In genomic region chr11:94077568-94078293, GRCh38 we compare ENCODE assay signal across 1 cellular context.
TF ChIP-seq lines count a peak whose summit lies in the region.

No MANE protein-coding gene starts in this region.

TF ChIP-seq in K562, 482 proteins besides CTCF, POLR2A, EP300 and RAD21 (continued from another document and continues in another):
- no peak for TF ChIP-seq ZBTB2 (IDR thresholded peaks at IDR 0.05)
- no peak for TF ChIP-seq CREB5 (CRISPR knock-in tag; IDR thresholded peaks at IDR 0.05)
- TF ChIP-seq GMEB1 (CRISPR knock-in tag; IDR thresholded peaks at IDR 0.05), result no peak
- 0 out of 2 replicates have a peak, but pooled peaks have one; percentile 22 for TF ChIP-seq ZNF324 (CRISPR knock-in tag; IDR thresholded peaks at IDR 0.05)
- TF ChIP-seq, protein P1, sequence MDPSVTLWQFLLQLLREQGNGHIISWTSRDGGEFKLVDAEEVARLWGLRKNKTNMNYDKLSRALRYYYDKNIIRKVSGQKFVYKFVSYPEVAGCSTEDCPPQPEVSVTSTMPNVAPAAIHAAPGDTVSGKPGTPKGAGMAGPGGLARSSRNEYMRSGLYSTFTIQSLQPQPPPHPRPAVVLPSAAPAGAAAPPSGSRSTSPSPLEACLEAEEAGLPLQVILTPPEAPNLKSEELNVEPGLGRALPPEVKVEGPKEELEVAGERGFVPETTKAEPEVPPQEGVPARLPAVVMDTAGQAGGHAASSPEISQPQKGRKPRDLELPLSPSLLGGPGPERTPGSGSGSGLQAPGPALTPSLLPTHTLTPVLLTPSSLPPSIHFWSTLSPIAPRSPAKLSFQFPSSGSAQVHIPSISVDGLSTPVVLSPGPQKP (CRISPR knock-in tag; IDR thresholded peaks at IDR 0.05), result no peak
- TF ChIP-seq, protein P2, sequence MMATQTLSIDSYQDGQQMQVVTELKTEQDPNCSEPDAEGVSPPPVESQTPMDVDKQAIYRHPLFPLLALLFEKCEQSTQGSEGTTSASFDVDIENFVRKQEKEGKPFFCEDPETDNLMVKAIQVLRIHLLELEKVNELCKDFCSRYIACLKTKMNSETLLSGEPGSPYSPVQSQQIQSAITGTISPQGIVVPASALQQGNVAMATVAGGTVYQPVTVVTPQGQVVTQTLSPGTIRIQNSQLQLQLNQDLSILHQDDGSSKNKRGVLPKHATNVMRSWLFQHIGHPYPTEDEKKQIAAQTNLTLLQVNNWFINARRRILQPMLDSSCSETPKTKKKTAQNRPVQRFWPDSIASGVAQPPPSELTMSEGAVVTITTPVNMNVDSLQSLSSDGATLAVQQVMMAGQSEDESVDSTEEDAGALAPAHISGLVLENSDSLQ (IDR thresholded peaks at IDR 0.05), result no peak
- TF ChIP-seq, protein P3, sequence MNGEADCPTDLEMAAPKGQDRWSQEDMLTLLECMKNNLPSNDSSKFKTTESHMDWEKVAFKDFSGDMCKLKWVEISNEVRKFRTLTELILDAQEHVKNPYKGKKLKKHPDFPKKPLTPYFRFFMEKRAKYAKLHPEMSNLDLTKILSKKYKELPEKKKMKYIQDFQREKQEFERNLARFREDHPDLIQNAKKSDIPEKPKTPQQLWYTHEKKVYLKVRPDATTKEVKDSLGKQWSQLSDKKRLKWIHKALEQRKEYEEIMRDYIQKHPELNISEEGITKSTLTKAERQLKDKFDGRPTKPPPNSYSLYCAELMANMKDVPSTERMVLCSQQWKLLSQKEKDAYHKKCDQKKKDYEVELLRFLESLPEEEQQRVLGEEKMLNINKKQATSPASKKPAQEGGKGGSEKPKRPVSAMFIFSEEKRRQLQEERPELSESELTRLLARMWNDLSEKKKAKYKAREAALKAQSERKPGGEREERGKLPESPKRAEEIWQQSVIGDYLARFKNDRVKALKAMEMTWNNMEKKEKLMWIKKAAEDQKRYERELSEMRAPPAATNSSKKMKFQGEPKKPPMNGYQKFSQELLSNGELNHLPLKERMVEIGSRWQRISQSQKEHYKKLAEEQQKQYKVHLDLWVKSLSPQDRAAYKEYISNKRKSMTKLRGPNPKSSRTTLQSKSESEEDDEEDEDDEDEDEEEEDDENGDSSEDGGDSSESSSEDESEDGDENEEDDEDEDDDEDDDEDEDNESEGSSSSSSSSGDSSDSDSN (IDR thresholded peaks at IDR 0.05; ENCODE audit: borderline replicate concordance in 1 of 2, low read depth in 2 of 2, low read length in 2 of 2), result no peak
- no peak for TF ChIP-seq GTF2F1 (IDR thresholded peaks at IDR 0.05; ENCODE audit: low read depth, low read length)
- TF ChIP-seq ZFPM2 (CRISPR knock-in tag; IDR thresholded peaks at IDR 0.05), result no peak
- TF ChIP-seq, protein P4, sequence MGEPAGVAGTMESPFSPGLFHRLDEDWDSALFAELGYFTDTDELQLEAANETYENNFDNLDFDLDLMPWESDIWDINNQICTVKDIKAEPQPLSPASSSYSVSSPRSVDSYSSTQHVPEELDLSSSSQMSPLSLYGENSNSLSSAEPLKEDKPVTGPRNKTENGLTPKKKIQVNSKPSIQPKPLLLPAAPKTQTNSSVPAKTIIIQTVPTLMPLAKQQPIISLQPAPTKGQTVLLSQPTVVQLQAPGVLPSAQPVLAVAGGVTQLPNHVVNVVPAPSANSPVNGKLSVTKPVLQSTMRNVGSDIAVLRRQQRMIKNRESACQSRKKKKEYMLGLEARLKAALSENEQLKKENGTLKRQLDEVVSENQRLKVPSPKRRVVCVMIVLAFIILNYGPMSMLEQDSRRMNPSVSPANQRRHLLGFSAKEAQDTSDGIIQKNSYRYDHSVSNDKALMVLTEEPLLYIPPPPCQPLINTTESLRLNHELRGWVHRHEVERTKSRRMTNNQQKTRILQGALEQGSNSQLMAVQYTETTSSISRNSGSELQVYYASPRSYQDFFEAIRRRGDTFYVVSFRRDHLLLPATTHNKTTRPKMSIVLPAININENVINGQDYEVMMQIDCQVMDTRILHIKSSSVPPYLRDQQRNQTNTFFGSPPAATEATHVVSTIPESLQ (CRISPR knock-in tag; IDR thresholded peaks at IDR 0.05), result no peak
- peak; percentile 88 for TF ChIP-seq MTA2 (IDR thresholded peaks at IDR 0.05; ENCODE audit: low read depth)
- TF ChIP-seq POLR2AphosphoS2 (IDR thresholded peaks at IDR 0.05; ENCODE audit: low read length), result no peak
- TF ChIP-seq, protein P5, sequence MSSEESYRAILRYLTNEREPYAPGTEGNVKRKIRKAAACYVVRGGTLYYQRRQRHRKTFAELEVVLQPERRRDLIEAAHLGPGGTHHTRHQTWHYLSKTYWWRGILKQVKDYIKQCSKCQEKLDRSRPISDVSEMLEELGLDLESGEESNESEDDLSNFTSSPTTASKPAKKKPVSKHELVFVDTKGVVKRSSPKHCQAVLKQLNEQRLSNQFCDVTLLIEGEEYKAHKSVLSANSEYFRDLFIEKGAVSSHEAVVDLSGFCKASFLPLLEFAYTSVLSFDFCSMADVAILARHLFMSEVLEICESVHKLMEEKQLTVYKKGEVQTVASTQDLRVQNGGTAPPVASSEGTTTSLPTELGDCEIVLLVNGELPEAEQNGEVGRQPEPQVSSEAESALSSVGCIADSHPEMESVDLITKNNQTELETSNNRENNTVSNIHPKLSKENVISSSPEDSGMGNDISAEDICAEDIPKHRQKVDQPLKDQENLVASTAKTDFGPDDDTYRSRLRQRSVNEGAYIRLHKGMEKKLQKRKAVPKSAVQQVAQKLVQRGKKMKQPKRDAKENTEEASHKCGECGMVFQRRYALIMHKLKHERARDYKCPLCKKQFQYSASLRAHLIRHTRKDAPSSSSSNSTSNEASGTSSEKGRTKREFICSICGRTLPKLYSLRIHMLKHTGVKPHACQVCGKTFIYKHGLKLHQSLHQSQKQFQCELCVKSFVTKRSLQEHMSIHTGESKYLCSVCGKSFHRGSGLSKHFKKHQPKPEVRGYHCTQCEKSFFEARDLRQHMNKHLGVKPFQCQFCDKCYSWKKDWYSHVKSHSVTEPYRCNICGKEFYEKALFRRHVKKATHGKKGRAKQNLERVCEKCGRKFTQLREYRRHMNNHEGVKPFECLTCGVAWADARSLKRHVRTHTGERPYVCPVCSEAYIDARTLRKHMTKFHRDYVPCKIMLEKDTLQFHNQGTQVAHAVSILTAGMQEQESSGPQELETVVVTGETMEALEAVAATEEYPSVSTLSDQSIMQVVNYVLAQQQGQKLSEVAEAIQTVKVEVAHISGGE (CRISPR knock-in tag; IDR thresholded peaks at IDR 0.05), result peak in 1 of 3 experiments; percentile 56; a peak in 2 of 6 replicates
- TF ChIP-seq, protein P6, sequence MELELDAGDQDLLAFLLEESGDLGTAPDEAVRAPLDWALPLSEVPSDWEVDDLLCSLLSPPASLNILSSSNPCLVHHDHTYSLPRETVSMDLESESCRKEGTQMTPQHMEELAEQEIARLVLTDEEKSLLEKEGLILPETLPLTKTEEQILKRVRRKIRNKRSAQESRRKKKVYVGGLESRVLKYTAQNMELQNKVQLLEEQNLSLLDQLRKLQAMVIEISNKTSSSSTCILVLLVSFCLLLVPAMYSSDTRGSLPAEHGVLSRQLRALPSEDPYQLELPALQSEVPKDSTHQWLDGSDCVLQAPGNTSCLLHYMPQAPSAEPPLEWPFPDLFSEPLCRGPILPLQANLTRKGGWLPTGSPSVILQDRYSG (tag; conservative IDR thresholded peaks at IDR 0.05; ENCODE audit: low read depth), result no peak
- no peak for TF ChIP-seq RBFOX2 (IDR thresholded peaks at IDR 0.05; ENCODE audit: low read depth, low read length)
- no peak for TF ChIP-seq EHMT2 (IDR thresholded peaks at IDR 0.05)
- TF ChIP-seq SRF (CRISPR knock-in tag; IDR thresholded peaks at IDR 0.05), result no peak
- TF ChIP-seq SMARCE1 (IDR thresholded peaks at IDR 0.05), result peak; percentile 67; the same call in 1 of the 2 replicates
- no peak for TF ChIP-seq NFE2L1 (tag; IDR thresholded peaks at IDR 0.05; ENCODE audit: borderline replicate concordance, low read depth)
- TF ChIP-seq FOXM1 (IDR thresholded peaks at IDR 0.05; ENCODE audit: low read depth), result peak; percentile 47; the same call in 1 of the 2 replicates
- no peak for TF ChIP-seq FOXM1 (CRISPR knock-in tag; IDR thresholded peaks at IDR 0.05; ENCODE audit: low read depth)
- TF ChIP-seq ZNF311 (CRISPR knock-in tag; IDR thresholded peaks at IDR 0.05), result 0 out of 2 replicates have a peak, but pooled peaks have one; percentile 59
- TF ChIP-seq ELF2 (CRISPR knock-in tag; IDR thresholded peaks at IDR 0.05), result no peak
- TF ChIP-seq, protein P7, sequence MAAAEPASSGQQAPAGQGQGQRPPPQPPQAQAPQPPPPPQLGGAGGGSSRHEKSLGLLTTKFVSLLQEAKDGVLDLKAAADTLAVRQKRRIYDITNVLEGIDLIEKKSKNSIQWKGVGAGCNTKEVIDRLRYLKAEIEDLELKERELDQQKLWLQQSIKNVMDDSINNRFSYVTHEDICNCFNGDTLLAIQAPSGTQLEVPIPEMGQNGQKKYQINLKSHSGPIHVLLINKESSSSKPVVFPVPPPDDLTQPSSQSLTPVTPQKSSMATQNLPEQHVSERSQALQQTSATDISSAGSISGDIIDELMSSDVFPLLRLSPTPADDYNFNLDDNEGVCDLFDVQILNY (CRISPR knock-in tag; IDR thresholded peaks at IDR 0.05), result no peak
- no peak for TF ChIP-seq ZNF655 (CRISPR knock-in tag; IDR thresholded peaks at IDR 0.05)
- no peak for TF ChIP-seq HNRNPUL1 (IDR thresholded peaks at IDR 0.05; ENCODE audit: low read length)
- no peak for TF ChIP-seq NFXL1 (CRISPR knock-in tag; IDR thresholded peaks at IDR 0.05)
- peak; percentile 85 for TF ChIP-seq CBFA2T3 (IDR thresholded peaks at IDR 0.05)
- no peak for TF ChIP-seq POLR2G (IDR thresholded peaks at IDR 0.05; ENCODE audit: low read depth, low read length)
- TF ChIP-seq ILF3 (IDR thresholded peaks at IDR 0.05; ENCODE audit: borderline replicate concordance), result no peak
- no peak for TF ChIP-seq RUNX1 (IDR thresholded peaks at IDR 0.05; ENCODE audit: low read depth)
- no peak for TF ChIP-seq LCOR (CRISPR knock-in tag; IDR thresholded peaks at IDR 0.05)
- no peak for TF ChIP-seq DACH1 (IDR thresholded peaks at IDR 0.05; ENCODE audit: partially characterized antibody)
- no peak for TF ChIP-seq ELK3 (CRISPR knock-in tag; IDR thresholded peaks at IDR 0.05)
- no peak for TF ChIP-seq RBM14 (IDR thresholded peaks at IDR 0.05; ENCODE audit: borderline replicate concordance, insufficient read depth, low read depth, low read length)
- TF ChIP-seq ZNF212 (CRISPR knock-in tag; IDR thresholded peaks at IDR 0.05), result no peak
- TF ChIP-seq TCF7 (IDR thresholded peaks at IDR 0.05; ENCODE audit: borderline replicate concordance), result no peak
- no peak for TF ChIP-seq GABPB1 (CRISPR knock-in tag; IDR thresholded peaks at IDR 0.05)
- no peak for TF ChIP-seq SETDB1 (IDR thresholded peaks at IDR 0.05; ENCODE audit: low read length)
- no peak for TF ChIP-seq MCM5 (IDR thresholded peaks at IDR 0.05; ENCODE audit: low read depth)
- no peak for TF ChIP-seq SAFB (IDR thresholded peaks at IDR 0.05; ENCODE audit: borderline replicate concordance, low read depth, low read length)
- no peak for TF ChIP-seq ZNF217 (CRISPR knock-in tag; IDR thresholded peaks at IDR 0.05)
